ENCODE assay signal across 27 cellular contexts in the genomic region with DNA sequence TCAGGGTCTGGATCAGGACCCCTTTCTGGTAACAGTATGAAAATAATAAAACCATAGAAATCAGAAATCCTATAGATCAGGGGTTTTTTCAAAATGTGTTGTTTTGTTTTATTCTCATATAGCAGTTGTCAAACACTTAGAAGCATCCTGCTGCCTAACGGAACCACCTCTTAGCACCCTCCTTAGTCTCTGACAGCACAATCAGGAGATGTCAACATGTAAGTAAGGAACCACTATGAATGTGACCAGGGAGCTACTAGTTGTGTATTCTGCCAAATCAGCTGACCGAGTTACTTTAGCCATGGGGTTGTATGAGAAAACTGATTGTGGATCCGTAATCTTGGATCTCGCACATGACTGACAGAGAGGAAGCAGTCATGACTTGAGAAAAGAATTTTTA. TPM values are rescaled to one million over a fixed set of nuclear protein-coding genes. Genes with fewer than 3 reads are reported as not detected.
"Had no signal": no experiment of that assay in that cellular context is flagged by ENCODE, and none has a peak within 500 bp of the region (broad histone marks: within the 10 kb centered on the region; RNA-seq: fewer than 3 reads in every experiment).

No MANE protein-coding gene starts in this region.

- H3K36me3 ChIP-seq: colonic mucosa, gastroesophageal sphincter, heart left ventricle, neural progenitor cell, ovary had no signal

- DNase-seq: activated CD4-positive, alpha-beta T cell treated with anti-CD3 and anti-CD28 coated beads, Interleukin-2, amount 10 ng/mL, durations not matched to agents 7 days and 5 days; activated CD8-positive, alpha-beta memory T cell treated with anti-CD3 and anti-CD28 coated beads, Interleukin-2, amount 50 U/mL, for 4 hours; activated naive CD4-positive, alpha-beta T cell treated with anti-CD3 and anti-CD28 coated beads for 36 hours; activated T-cell treated with anti-CD3 and anti-CD28 coated beads, Interleukin-2, amount 50 U/mL, for 4 hours; caudate nucleus; colonic mucosa; heart left ventricle; immature natural killer cell; kidney glomerular epithelial cell; left ventricle myocardium superior; naive thymus-derived CD4-positive, alpha-beta T cell; ovary; psoas muscle; right cardiac atrium; stimulated activated CD4-positive, alpha-beta T cell treated with anti-CD3 and anti-CD28 coated beads, Interleukin-2, amount 100 ng/mL, for 24 hours; T-helper 1 cell; T-helper 9 cell; trophoblast cell had no signal

- H3K27ac ChIP-seq: colonic mucosa, gastroesophageal sphincter, heart left ventricle, neural progenitor cell, ovary, psoas muscle had no signal

- H3K4me1 ChIP-seq: colonic mucosa, gastroesophageal sphincter, heart left ventricle, neural progenitor cell, psoas muscle had no signal

- H3K4me3 Mint-ChIP-seq: activated CD4-positive, alpha-beta T cell treated with anti-CD3 and anti-CD28 coated beads, Interleukin-2, amount 10 ng/mL, durations not matched to agents 7 days and 5 days; activated naive CD4-positive, alpha-beta T cell treated with anti-CD3 and anti-CD28 coated beads for 36 hours; activated T-cell treated with anti-CD3 and anti-CD28 coated beads, Interleukin-2, amount 50 U/mL, for 4 hours; brain; immature natural killer cell; memory B cell; naive thymus-derived CD4-positive, alpha-beta T cell; neural progenitor cell; stimulated activated naive CD8-positive, alpha-beta T cell treated with anti-CD3 and anti-CD28 coated beads, Interleukin-15, Interleukin-2, amounts not matched to agents 100 ng/mL and 50 ng/mL, for 24 hours had no signal

- H3K9me3 Mint-ChIP-seq: activated CD4-positive, alpha-beta T cell treated with anti-CD3 and anti-CD28 coated beads, Interleukin-2, amount 10 ng/mL, durations not matched to agents 7 days and 5 days; activated naive CD4-positive, alpha-beta T cell treated with anti-CD3 and anti-CD28 coated beads for 36 hours; activated T-cell treated with anti-CD3 and anti-CD28 coated beads, Interleukin-2, amount 50 U/mL, for 4 hours; brain; memory B cell; naive thymus-derived CD4-positive, alpha-beta T cell; neural progenitor cell; stimulated activated naive CD8-positive, alpha-beta T cell treated with anti-CD3 and anti-CD28 coated beads, Interleukin-15, Interleukin-2, amounts not matched to agents 100 ng/mL and 50 ng/mL, for 24 hours had no signal

- H3K9me3 ChIP-seq: colonic mucosa, gastroesophageal sphincter, heart left ventricle, ovary, psoas muscle had no signal

- H3K4me1 Mint-ChIP-seq: activated CD4-positive, alpha-beta T cell treated with anti-CD3 and anti-CD28 coated beads, Interleukin-2, amount 10 ng/mL, durations not matched to agents 7 days and 5 days; brain; immature natural killer cell; memory B cell; naive thymus-derived CD4-positive, alpha-beta T cell; neural progenitor cell had no signal

- H3K27me3 Mint-ChIP-seq: memory B cell had no signal

- H3K4me2 ChIP-seq: neural progenitor cell had no signal

- H3K36me3 Mint-ChIP-seq: brain; memory B cell; naive thymus-derived CD4-positive, alpha-beta T cell; neural progenitor cell had no signal

- H3K4me3 ChIP-seq: colonic mucosa, gastroesophageal sphincter, neural progenitor cell, ovary, psoas muscle had no signal

- H3K9ac ChIP-seq: neural progenitor cell had no signal

- ATAC-seq: activated CD4-positive, CD25-positive, alpha-beta regulatory T cell treated with anti-CD3 and anti-CD28 coated beads, Interleukin-2, amount 50 U/mL, for 24 hours; activated T-cell treated with anti-CD3 and anti-CD28 coated beads, Interleukin-2, amount 50 U/mL, for 4 hours; gastroesophageal sphincter; heart left ventricle; left ventricle myocardium superior; naive thymus-derived CD4-positive, alpha-beta T cell; psoas muscle; right cardiac atrium had no signal

- H3K27ac Mint-ChIP-seq: activated CD4-positive, alpha-beta T cell treated with anti-CD3 and anti-CD28 coated beads, Interleukin-2, amount 10 ng/mL, durations not matched to agents 7 days and 5 days; activated naive CD4-positive, alpha-beta T cell treated with anti-CD3 and anti-CD28 coated beads for 36 hours; brain; immature natural killer cell; memory B cell; naive thymus-derived CD4-positive, alpha-beta T cell; neural progenitor cell; stimulated activated naive CD8-positive, alpha-beta T cell treated with anti-CD3 and anti-CD28 coated beads, Interleukin-15, Interleukin-2, amounts not matched to agents 100 ng/mL and 50 ng/mL, for 24 hours had no signal

- H3K27me3 ChIP-seq: colonic mucosa, gastroesophageal sphincter, heart left ventricle, neural progenitor cell, ovary had no signal

RNA-seq across cellular contexts. Expression of a gene that starts 22.2 kb away (rescaled TPM):
- total RNA-seq: activated CD4-positive, alpha-beta T cell treated with anti-CD3 and anti-CD28 coated beads, Interleukin-2, amount 10 ng/mL, durations not matched to agents 7 days and 5 days; activated naive CD4-positive, alpha-beta T cell treated with anti-CD3 and anti-CD28 coated beads for 36 hours; activated T-cell treated with anti-CD3 and anti-CD28 coated beads, Interleukin-2, amount 50 U/mL, for 4 hours; colonic mucosa; epithelial cell of proximal tubule; gastroesophageal sphincter; heart left ventricle; left ventricle myocardium superior; mucosa of gallbladder; naive thymus-derived CD4-positive, alpha-beta T cell; right cardiac atrium; skeletal muscle tissue had no signal
- polyA plus RNA-seq: heart left ventricle; immature natural killer cell; naive thymus-derived CD4-positive, alpha-beta T cell; right cardiac atrium had no signal
